In the genomic region with DNA sequence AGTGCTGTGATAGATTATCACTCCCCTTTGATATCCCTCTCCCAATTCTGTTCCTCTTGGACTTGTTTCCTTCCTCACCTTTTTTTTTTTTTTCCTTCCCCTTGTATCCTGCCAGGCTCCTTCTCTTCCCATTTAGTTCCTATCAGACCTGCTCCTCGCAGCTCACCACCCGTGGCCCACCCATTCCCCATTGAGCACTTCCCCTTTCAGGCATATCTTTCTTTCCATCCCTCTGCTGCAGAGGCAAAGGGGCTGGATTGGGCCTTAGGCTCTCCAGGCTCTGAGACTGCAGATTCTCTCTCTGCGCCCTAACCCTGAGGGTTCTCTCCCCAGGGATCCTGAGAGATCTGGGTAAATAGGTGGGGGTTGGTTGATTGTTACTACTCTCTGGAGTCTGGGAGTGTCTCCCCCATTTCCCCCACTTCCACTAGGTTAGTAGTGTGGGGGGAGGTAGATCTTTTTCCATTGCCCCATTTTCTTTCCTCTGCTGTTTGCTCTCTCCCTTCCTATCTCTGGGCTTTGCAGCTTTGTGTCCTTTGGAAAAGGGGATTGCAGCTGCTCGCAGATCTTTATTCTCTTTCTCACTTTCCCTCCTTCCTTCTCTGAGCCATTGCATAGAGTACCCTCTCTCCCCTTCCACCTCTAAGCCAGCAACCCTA, we compare ENCODE assay signal across 2 cellular contexts.
A peak's percentile ranks its signal among the peaks of the same experiment; 100 is the strongest.
TF ChIP-seq lines count a peak whose summit lies in the region.

No MANE protein-coding gene starts in this region.

TF ChIP-seq in IMR-90, 13 proteins besides CTCF, POLR2A, EP300 and RAD21:
- TF ChIP-seq NFE2L2 (IDR thresholded peaks at IDR 0.05; ENCODE audit: low read depth, low read length) = no peak
- TF ChIP-seq, protein P1, sequence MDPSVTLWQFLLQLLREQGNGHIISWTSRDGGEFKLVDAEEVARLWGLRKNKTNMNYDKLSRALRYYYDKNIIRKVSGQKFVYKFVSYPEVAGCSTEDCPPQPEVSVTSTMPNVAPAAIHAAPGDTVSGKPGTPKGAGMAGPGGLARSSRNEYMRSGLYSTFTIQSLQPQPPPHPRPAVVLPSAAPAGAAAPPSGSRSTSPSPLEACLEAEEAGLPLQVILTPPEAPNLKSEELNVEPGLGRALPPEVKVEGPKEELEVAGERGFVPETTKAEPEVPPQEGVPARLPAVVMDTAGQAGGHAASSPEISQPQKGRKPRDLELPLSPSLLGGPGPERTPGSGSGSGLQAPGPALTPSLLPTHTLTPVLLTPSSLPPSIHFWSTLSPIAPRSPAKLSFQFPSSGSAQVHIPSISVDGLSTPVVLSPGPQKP (IDR thresholded peaks at IDR 0.05; ENCODE audit: borderline replicate concordance, low read depth, low read length) = no peak
- no peak for TF ChIP-seq CHD1 (IDR thresholded peaks at IDR 0.05; ENCODE audit: low read depth, low read length)
- TF ChIP-seq MXI1 (IDR thresholded peaks at IDR 0.05; ENCODE audit: borderline replicate concordance, low read depth, low read length) = no peak
- TF ChIP-seq BHLHE40 (IDR thresholded peaks at IDR 0.05; ENCODE audit: low read depth, low read length) = no peak
- TF ChIP-seq, protein P2, sequence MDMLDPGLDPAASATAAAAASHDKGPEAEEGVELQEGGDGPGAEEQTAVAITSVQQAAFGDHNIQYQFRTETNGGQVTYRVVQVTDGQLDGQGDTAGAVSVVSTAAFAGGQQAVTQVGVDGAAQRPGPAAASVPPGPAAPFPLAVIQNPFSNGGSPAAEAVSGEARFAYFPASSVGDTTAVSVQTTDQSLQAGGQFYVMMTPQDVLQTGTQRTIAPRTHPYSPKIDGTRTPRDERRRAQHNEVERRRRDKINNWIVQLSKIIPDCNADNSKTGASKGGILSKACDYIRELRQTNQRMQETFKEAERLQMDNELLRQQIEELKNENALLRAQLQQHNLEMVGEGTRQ (IDR thresholded peaks at IDR 0.05; ENCODE audit: low read depth, low read length) = no peak
- TF ChIP-seq CEBPB (IDR thresholded peaks at IDR 0.05; ENCODE audit: low read depth, low read length) = no peak
- no peak for TF ChIP-seq SMC3 (IDR thresholded peaks at IDR 0.05; ENCODE audit: low read depth, low read length)
- no peak for TF ChIP-seq MAFK (IDR thresholded peaks at IDR 0.05; ENCODE audit: low read depth, low read length)
- no peak for TF ChIP-seq FOS (IDR thresholded peaks at IDR 0.05; ENCODE audit: low read depth, low read length)
- no peak for TF ChIP-seq MAZ (IDR thresholded peaks at IDR 0.05; ENCODE audit: borderline replicate concordance, low read depth, low read length)
- TF ChIP-seq RCOR1 (IDR thresholded peaks at IDR 0.05; ENCODE audit: insufficient replicate concordance, low read length) = no peak
- TF ChIP-seq RFX5 (IDR thresholded peaks at IDR 0.05; ENCODE audit: low read depth, low read length) = no peak

TF ChIP-seq in neural cell, 6 proteins besides CTCF, POLR2A, EP300 and RAD21:
- TF ChIP-seq, protein P3, sequence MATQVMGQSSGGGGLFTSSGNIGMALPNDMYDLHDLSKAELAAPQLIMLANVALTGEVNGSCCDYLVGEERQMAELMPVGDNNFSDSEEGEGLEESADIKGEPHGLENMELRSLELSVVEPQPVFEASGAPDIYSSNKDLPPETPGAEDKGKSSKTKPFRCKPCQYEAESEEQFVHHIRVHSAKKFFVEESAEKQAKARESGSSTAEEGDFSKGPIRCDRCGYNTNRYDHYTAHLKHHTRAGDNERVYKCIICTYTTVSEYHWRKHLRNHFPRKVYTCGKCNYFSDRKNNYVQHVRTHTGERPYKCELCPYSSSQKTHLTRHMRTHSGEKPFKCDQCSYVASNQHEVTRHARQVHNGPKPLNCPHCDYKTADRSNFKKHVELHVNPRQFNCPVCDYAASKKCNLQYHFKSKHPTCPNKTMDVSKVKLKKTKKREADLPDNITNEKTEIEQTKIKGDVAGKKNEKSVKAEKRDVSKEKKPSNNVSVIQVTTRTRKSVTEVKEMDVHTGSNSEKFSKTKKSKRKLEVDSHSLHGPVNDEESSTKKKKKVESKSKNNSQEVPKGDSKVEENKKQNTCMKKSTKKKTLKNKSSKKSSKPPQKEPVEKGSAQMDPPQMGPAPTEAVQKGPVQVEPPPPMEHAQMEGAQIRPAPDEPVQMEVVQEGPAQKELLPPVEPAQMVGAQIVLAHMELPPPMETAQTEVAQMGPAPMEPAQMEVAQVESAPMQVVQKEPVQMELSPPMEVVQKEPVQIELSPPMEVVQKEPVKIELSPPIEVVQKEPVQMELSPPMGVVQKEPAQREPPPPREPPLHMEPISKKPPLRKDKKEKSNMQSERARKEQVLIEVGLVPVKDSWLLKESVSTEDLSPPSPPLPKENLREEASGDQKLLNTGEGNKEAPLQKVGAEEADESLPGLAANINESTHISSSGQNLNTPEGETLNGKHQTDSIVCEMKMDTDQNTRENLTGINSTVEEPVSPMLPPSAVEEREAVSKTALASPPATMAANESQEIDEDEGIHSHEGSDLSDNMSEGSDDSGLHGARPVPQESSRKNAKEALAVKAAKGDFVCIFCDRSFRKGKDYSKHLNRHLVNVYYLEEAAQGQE (IDR thresholded peaks at IDR 0.05; ENCODE audit: borderline replicate concordance) = peak; percentile 19
- TF ChIP-seq EZH2 (IDR thresholded peaks at IDR 0.05; ENCODE audit: borderline replicate concordance, insufficient read depth, low read length, poor library complexity, severe bottlenecking) = no peak
TF ChIP-seq in neural cell: peak in this region for 1.
